15 cellular contexts compared by ENCODE assay signal in the genomic region with DNA sequence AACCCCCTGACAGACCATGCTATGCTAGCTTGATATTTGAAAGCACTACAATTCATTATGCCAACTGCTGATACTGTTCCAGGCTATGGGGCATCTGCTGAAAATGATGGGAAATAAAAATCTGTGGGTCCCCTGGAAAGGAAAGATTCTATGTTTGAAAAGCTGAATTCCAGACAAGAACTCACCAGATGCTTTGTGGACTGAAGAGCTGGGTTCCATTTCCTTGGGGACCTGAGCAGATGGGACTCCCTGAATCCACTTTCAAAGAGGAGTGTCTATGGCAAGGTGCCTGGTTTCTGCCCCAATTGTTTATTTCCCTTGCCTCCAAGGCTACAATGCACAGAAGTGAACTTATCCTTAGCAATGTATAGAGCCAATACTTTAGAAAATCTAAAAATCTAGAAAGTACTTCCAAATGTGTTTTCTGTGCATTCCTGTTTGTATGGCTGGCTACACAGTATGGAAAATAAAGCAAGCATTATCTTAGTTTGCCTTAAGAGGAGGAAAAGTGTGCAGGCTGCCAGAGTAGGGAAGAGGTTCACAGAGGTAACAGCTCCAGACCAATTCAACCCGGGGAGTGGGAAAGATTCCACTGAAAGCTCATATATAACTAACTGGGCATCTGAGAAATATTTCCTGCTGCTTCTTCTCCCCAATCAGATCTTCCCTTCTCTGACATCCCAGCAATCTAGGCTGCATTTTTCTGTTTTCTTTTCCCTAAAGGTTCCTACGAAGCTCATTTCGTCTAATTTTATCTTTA.
"Had no signal": no experiment of that assay in that cellular context is flagged by ENCODE, and none has a peak within 500 bp of the region (broad histone marks: within the 10 kb centered on the region; RNA-seq: fewer than 3 reads in every experiment).

No MANE protein-coding gene starts in this region.

- H3K27me3 Mint-ChIP-seq: T-helper 17 cell had no signal

- H3K9me3 Mint-ChIP-seq: activated T-helper 1 cell treated with anti-CD3 and anti-CD28 coated beads, Interleukin-12 subunit alpha, Interleukin-12 subunit beta, Interleukin-2, Interleukin-4 antibody, amounts not matched to agents 30 ng/mL and 10 ng/mL and 1 ng/mL, durations not matched to agents 14 hours and 24 hours and 36 hours; WTC11 had no signal

- FAIRE-seq: small intestine had no signal

- H3K4me1 Mint-ChIP-seq: naive B cell, T-helper 17 cell had no signal

- ATAC-seq: activated CD8-positive, alpha-beta T cell treated with anti-CD3 and anti-CD28 coated beads, Interleukin-2, amount 10 ng/mL, durations not matched to agents 7 days and 5 days; lower lobe of right lung; T-helper 17 cell; WTC11 had no signal

- DNase-seq: activated CD4-positive, alpha-beta T cell treated with anti-CD3 and anti-CD28 coated beads for 48 hours; activated CD8-positive, alpha-beta T cell treated with anti-CD3 and anti-CD28 coated beads, Interleukin-2, amount 10 ng/mL, durations not matched to agents 7 days and 5 days; activated naive CD4-positive, alpha-beta T cell treated with Interleukin-2 at 50 U/mL for 16 hours; dermis blood vessel endothelial cell; erythroblast; kidney glomerular epithelial cell; lower lobe of right lung; naive B cell; small intestine; T-helper 17 cell; transverse colon had no signal

- H3K4me3 ChIP-seq: hepatocyte, lower lobe of right lung, right atrium auricular region, transverse colon had no signal

- H3K27ac Mint-ChIP-seq: activated CD8-positive, alpha-beta T cell treated with anti-CD3 and anti-CD28 coated beads, Interleukin-2, amount 10 ng/mL, durations not matched to agents 7 days and 5 days; activated T-helper 1 cell treated with anti-CD3 and anti-CD28 coated beads, Interleukin-12 subunit alpha, Interleukin-12 subunit beta, Interleukin-2, Interleukin-4 antibody, amounts not matched to agents 30 ng/mL and 10 ng/mL and 1 ng/mL, durations not matched to agents 14 hours and 24 hours and 36 hours; naive B cell; T-helper 17 cell; WTC11 had no signal

- H3K4me3 Mint-ChIP-seq: activated CD8-positive, alpha-beta T cell treated with anti-CD3 and anti-CD28 coated beads, Interleukin-2, amount 10 ng/mL, durations not matched to agents 7 days and 5 days; activated T-helper 1 cell treated with anti-CD3 and anti-CD28 coated beads, Interleukin-12 subunit alpha, Interleukin-12 subunit beta, Interleukin-2, Interleukin-4 antibody, amounts not matched to agents 30 ng/mL and 10 ng/mL and 1 ng/mL, durations not matched to agents 14 hours and 24 hours and 36 hours; naive B cell; T-helper 17 cell; WTC11 had no signal
